In the genomic region with DNA sequence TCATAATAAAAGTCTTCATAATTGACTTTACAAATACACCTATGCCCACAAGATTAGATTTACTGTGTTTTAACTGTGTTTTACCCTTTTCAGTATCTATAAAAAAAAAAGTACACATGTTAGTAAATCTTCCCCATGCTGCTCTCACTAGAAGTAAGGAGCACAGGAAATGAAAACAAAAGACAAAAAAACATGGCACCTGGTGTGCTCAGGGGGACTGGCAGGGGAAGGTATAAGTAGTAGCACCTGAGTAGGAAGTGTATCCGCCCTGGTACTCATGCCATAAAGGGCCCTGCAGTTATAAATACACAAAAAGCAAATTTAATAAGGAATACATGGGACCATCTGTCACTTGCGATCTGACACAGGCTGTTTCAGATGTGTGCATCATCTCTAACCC, we compare ENCODE assay signal across 26 cellular contexts. TPM values are rescaled to one million over a fixed set of nuclear protein-coding genes. Genes with fewer than 3 reads are reported as not detected.
DNase-seq lines count a peak whose midpoint lies in the region; FAIRE-seq and TF ChIP-seq lines count a peak whose summit lies in the region.
"Had no signal": no experiment of that assay in that cellular context is flagged by ENCODE, and none has a peak within 500 bp of the region (broad histone marks: within the 10 kb centered on the region; RNA-seq: fewer than 3 reads in every experiment).

No MANE protein-coding gene starts in this region.

- no peak overlapping the region for H3K4ac ChIP-seq in H1 (replicated peaks; ENCODE audit: insufficient read length, low read depth, low read length)

- H3K4me1 ChIP-seq in H1 (replicated peaks in 1 of 4; ENCODE audit: control insufficient read depth in 3 of 4, insufficient read depth in 4 of 4, low read length in 3 of 4), result peaks cover 0 to 3% (median 0%) of the 10 kb centered on the region in 4 experiments; a peak in 1 of 7 replicates

- peak overlapping the region; percentile 87; the same call in 1 of the 2 replicates for H2AFZ ChIP-seq in H1 (ENCODE audit: low read length)
- H2AFZ ChIP-seq: PC-9 had no signal

- no peak overlapping the region for H3K27ac ChIP-seq in H1 (ENCODE audit: low read depth, low read length)
- H3K27ac ChIP-seq: PC-9, SJCRH30 had no signal

- H4K91ac ChIP-seq in H1 (replicated peaks; ENCODE audit: insufficient read length, low read length), result no peak overlapping the region

- DNase-seq in NCI-H1105 treated with DMSO at 0.1 percent for 48 hours (lab: John Stamatoyannopoulos, UW) (peak; percentile 8), NCI-H1105 (lab: John Stamatoyannopoulos, UW) (no peak), NCI-H748 (lab: John Stamatoyannopoulos, UW; ENCODE audit: unreplicated experiment) (peak; percentile 2), NCI-H748 treated with DMSO at 0.1 percent for 48 hours (lab: John Stamatoyannopoulos, UW) (no peak), H1 (ENCODE audit: low read depth in 1 of 2, low spot score in 2 of 2) (no peak), NCI-H2107 treated with DMSO at 0.1 percent for 48 hours (lab: John Stamatoyannopoulos, UW; ENCODE audit: unreplicated experiment) (no peak)
- no peak for DNase-seq in activated effector memory CD4-positive, alpha-beta T cell treated with Interleukin-2 at 50 U/mL for 16 hours
- no peak for DNase-seq in activated CD8-positive, alpha-beta memory T cell treated with anti-CD3 and anti-CD28 coated beads, Interleukin-2, amount 50 U/mL, for 48 hours
- DNase-seq: 8988T; ACHN; BE2C; CD8-positive, alpha-beta memory T cell; DMS 273 treated with DMSO at 0.1 percent for 48 hours; DND-41; Kasumi-1; NCI-H1092 treated with DMSO at 0.1 percent for 48 hours; NCI-H187; NCI-H446 treated with DMSO at 0.1 percent for 48 hours; NCI-H526 treated with DMSO at 0.1 percent for 48 hours; PC-9; SJCRH30; T-helper 17 cell had no signal

- no peak overlapping the region for H3K4me2 ChIP-seq in H1 (ENCODE audit: insufficient read depth in 1 of 2, low read depth in 2 of 2, low read length in 2 of 2)
- H3K4me2 ChIP-seq: PC-9 had no signal

- no peak overlapping the region for H3K18ac ChIP-seq in H1 (ENCODE audit: extremely low read depth, low read length)

- H4K20me1 ChIP-seq in H1 (replicated peaks in 1 of 2; ENCODE audit: control insufficient read depth in 1 of 2, insufficient read depth in 2 of 2, low read length in 2 of 2), result no peaks in the 10 kb centered on the region

- CTCF ChIA-PET in H1 (lab: Charles Lee; ENCODE audit: partially characterized antibody), result interaction anchor here (0.8 to 1.0 kb wide), 2 partner anchors 8 to 342 kb away, joined by 3 read pairs; no protein-coding TSS in a partner anchor

- no peaks in the 10 kb centered on the region for H3K27me3 ChIP-seq in H1 (replicated peaks in 1 of 4; ENCODE audit: control insufficient read depth in 3 of 4, extremely low read depth in 1 of 4, insufficient read depth in 3 of 4, low read length in 3 of 4)
- H3K27me3 ChIP-seq: BE2C, SJCRH30 had no signal

- H2BK12ac ChIP-seq in H1 (ENCODE audit: low read depth, low read length), result no peak overlapping the region

- no peak for FAIRE-seq in H1 (lab: Jason Lieb, UNC)
- FAIRE-seq: HepG2 had no signal

- POLR2A ChIA-PET in H1 (lab: Charles Lee; ENCODE audit: partially characterized antibody), result no interaction called here

- no peak for TF ChIP-seq EP300 in H1 (IDR thresholded peaks at IDR 0.05; ENCODE audit: borderline replicate concordance in 1 of 2, low read depth in 2 of 2, low read length in 2 of 2)

- H3K23ac ChIP-seq in H1 (ENCODE audit: insufficient read length), result no peak overlapping the region

- no peak overlapping the region for H3K4me3 ChIP-seq in H1 (ENCODE audit: extremely low read depth in 1 of 4, insufficient read depth in 2 of 4, low read depth in 3 of 4, low read length in 4 of 4)
- H3K4me3 ChIP-seq: PC-9, SJCRH30 had no signal

- H3K14ac ChIP-seq in H1 (ENCODE audit: insufficient read length), result no peak overlapping the region

- H3K23me2 ChIP-seq in H1 (ENCODE audit: low read depth, low read length), result no peaks in the 10 kb centered on the region

- H2BK20ac ChIP-seq in H1 (ENCODE audit: low read length), result no peak overlapping the region

- no peak overlapping the region for H4K5ac ChIP-seq in H1 (ENCODE audit: insufficient read length, low read depth, low read length)

- no peak overlapping the region for H4K8ac ChIP-seq in H1 (ENCODE audit: extremely low read depth, insufficient read depth, low read length)

- 82% methylated on average over 2 of the region's 2 CpGs; no CpG with 5 or more reads in 1 of the 2 experiments for WGBS in H1 (ENCODE audit: extremely low coverage in 1 of 2, insufficient coverage in 1 of 2, insufficient read length in 1 of 2, insufficient replicate concordance in 2 of 2, low coverage in 1 of 2, low lambda C conversion rate in 2 of 2, missing lambda C conversion rate in 1 of 2), 2 experiments

- no peak overlapping the region for H3K56ac ChIP-seq in H1 (replicated peaks; ENCODE audit: insufficient read length, low read depth, low read length)

- H3K36me3 ChIP-seq in H1 (ENCODE audit: control insufficient read depth in 2 of 4, insufficient read depth in 4 of 4, low read length in 3 of 4), result no peaks in the 10 kb centered on the region
- H3K36me3 ChIP-seq: BE2C, SJCRH30 had no signal

- H3K9ac ChIP-seq in H1 (replicated peaks in 1 of 4; ENCODE audit: extremely low read depth in 1 of 4, low read depth in 3 of 4, low read length in 3 of 4), result no peak overlapping the region

- H3K79me1 ChIP-seq in H1 (ENCODE audit: low read depth, low read length), result no peaks in the 10 kb centered on the region

- H2AK5ac ChIP-seq in H1 (ENCODE audit: low read depth, low read length), result no peak overlapping the region

- no peak overlapping the region for H2BK120ac ChIP-seq in H1 (replicated peaks; ENCODE audit: low read depth, low read length)

- no peak for TF ChIP-seq RAD21 in H1 (IDR thresholded peaks at IDR 0.05 in 1 of 2, conservative IDR thresholded peaks at IDR 0.05 in 1 of 2; ENCODE audit: low read depth in 2 of 2, low read length in 2 of 2)

- H2BK15ac ChIP-seq in H1 (ENCODE audit: low read length), result no peak overlapping the region

- TF ChIP-seq POLR2A in H1 (IDR thresholded peaks at IDR 0.05; ENCODE audit: control extremely low read depth in 1 of 2, low read depth in 2 of 2, low read length in 2 of 2), result no peak

- H2BK5ac ChIP-seq in H1 (ENCODE audit: low read depth, low read length), result no peak overlapping the region

- no peaks in the 10 kb centered on the region for H3K79me2 ChIP-seq in H1 (ENCODE audit: control insufficient read depth in 1 of 2, insufficient read depth in 2 of 2, low read length in 2 of 2)

- no peak for TF ChIP-seq CTCF in H1 (IDR thresholded peaks at IDR 0.05; ENCODE audit: control extremely low read depth in 1 of 3, insufficient read depth in 1 of 3, low read depth in 1 of 3, low read length in 3 of 3)

- no peaks in the 10 kb centered on the region for H3K9me3 ChIP-seq in H1 (ENCODE audit: insufficient read depth in 2 of 2, low read depth in 1 of 2, low read length in 1 of 2)
- H3K9me3 ChIP-seq: BE2C, SJCRH30 had no signal

TF ChIP-seq in H1, 55 proteins besides CTCF, POLR2A, EP300 and RAD21:
- peak; percentile 52; the same call in 1 of the 2 replicates for TF ChIP-seq YY1 (IDR thresholded peaks at IDR 0.05; ENCODE audit: low read depth, low read length)
- TF ChIP-seq, protein P1, sequence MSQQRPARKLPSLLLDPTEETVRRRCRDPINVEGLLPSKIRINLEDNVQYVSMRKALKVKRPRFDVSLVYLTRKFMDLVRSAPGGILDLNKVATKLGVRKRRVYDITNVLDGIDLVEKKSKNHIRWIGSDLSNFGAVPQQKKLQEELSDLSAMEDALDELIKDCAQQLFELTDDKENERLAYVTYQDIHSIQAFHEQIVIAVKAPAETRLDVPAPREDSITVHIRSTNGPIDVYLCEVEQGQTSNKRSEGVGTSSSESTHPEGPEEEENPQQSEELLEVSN (IDR thresholded peaks at IDR 0.05), result no peak

RNA-seq across cellular contexts. Expression of a gene that starts 8.9 kb away (rescaled TPM):
- 0.24 and 0.31 TPM in 2 replicates for total RNA-seq in H1 (2021; fragmentation: NEBNext Ultra II Directional; extraction: Animal tissue kit (Norgen Biotek cat#: 25700))
- polyA plus RNA-seq in H1 (2011; rRNA removed), result 0.06 and 0.13 TPM in 2 replicates
- 0.22 TPM for polyA plus RNA-seq in H1 (2011; cell fraction: cytosol; rRNA removed)
- polyA plus RNA-seq in H1 (2011; cell fraction: nucleus; rRNA removed), result 0.41 TPM
- polyA plus RNA-seq in H1 (2012, experiment 1 of 2), result 0.13 to 1.5 TPM (median 0.56 TPM) in 4 replicates
- polyA plus RNA-seq in H1 (2012, experiment 2 of 2), result 0.12 TPM
- polyA plus RNA-seq in H1 (2013, experiment 1 of 2), result 0.10 TPM
- 0.20 TPM for polyA plus RNA-seq in H1 (2013, experiment 2 of 2)
- 0.22 and 0.37 TPM in 2 replicates for polyA minus RNA-seq in H1 (2011; rRNA and poly(A)+ RNA removed)
- polyA minus RNA-seq in H1 (2011; cell fraction: cytosol; rRNA and poly(A)+ RNA removed), result not detected
- 1.3 TPM for polyA minus RNA-seq in H1 (2011; cell fraction: nucleus; rRNA and poly(A)+ RNA removed)
- total RNA-seq: H4, HT1080, RPMI7951 had no signal
- polyA plus RNA-seq: CD8-positive, alpha-beta memory T cell had no signal

Comparison
In these comparisons a context has a peak if more than half of its experiments do, and no peak if none do; other contexts are left out.
1. DNase-seq: peak in NCI-H1105 treated with DMSO at 0.1 percent for 48 hours (single experiment) and NCI-H748 (single experiment); none in NCI-H1105 (single experiment), NCI-H748 treated with DMSO at 0.1 percent for 48 hours (single experiment), H1 (0 of 2), activated effector memory CD4-positive, alpha-beta T cell treated with Interleukin-2 at 50 U/mL for 16 hours (single experiment), activated CD8-positive, alpha-beta memory T cell treated with anti-CD3 and anti-CD28 coated beads, Interleukin-2, amount 50 U/mL, for 48 hours (single experiment) and NCI-H2107 treated with DMSO at 0.1 percent for 48 hours (single experiment).